In genomic region chr7:53940483-53940882, GRCh38 we compare ENCODE assay signal across 1 cellular context.
TF ChIP-seq lines count a peak whose summit lies in the region.

No MANE protein-coding gene starts in this region.

TF ChIP-seq in K562, 482 proteins besides CTCF, POLR2A, EP300 and RAD21 (continued from another document):
- no peak for TF ChIP-seq PBX2 (CRISPR knock-in tag; IDR thresholded peaks at IDR 0.05; ENCODE audit: low read depth)
- no peak for TF ChIP-seq PBX2 (tag; conservative IDR thresholded peaks at IDR 0.05; ENCODE audit: low read depth)
- TF ChIP-seq MAFG (tag; conservative IDR thresholded peaks at IDR 0.05), result 0 out of 2 replicates have a peak, but pooled peaks have one; percentile 16
- no peak for TF ChIP-seq SIRT6 (IDR thresholded peaks at IDR 0.05; ENCODE audit: low read depth, low read length)
